Comparison of ENCODE assay signal across 22 cellular contexts in genomic region chr15:98604983-98605382, GRCh38.
"Had no signal": no experiment of that assay in that cellular context is flagged by ENCODE, and none has a peak within 500 bp of the region (broad histone marks: within the 10 kb centered on the region; RNA-seq: fewer than 3 reads in every experiment).

No MANE protein-coding gene starts in this region.

- H3K9me3 ChIP-seq: esophagus muscularis mucosa, gastrocnemius medialis, heart right ventricle, neutrophil, suprapubic skin, tibial artery, upper lobe of right lung, vagina had no signal

- H3K27ac ChIP-seq: epithelial cell of prostate, esophagus muscularis mucosa, gastrocnemius medialis, heart right ventricle, neutrophil, suprapubic skin, tibial artery, upper lobe of right lung, vagina had no signal

- ATAC-seq: gastrocnemius medialis; heart right ventricle; left lobe of liver; naive thymus-derived CD4-positive, alpha-beta T cell; right cardiac atrium; stimulated activated effector memory CD8-positive, alpha-beta T cell treated with anti-CD3 and anti-CD28 coated beads, Interleukin-12 subunit alpha, Interleukin-12 subunit beta, amount 100 ng/mL, for 72 hours; stimulated activated naive CD8-positive, alpha-beta T cell treated with anti-CD3 and anti-CD28 coated beads, Interleukin-15, Interleukin-2, amounts not matched to agents 100 U/mL and 50 U/mL, for 24 hours; upper lobe of right lung had no signal

- H3K36me3 ChIP-seq: esophagus muscularis mucosa, gastrocnemius medialis, heart right ventricle, neutrophil, suprapubic skin, tibial artery, upper lobe of right lung, vagina had no signal

- H3K4me3 ChIP-seq: esophagus muscularis mucosa, gastrocnemius medialis, heart right ventricle, suprapubic skin, tibial artery, upper lobe of right lung, vagina had no signal

- H3K27me3 ChIP-seq: tibial artery, upper lobe of right lung, vagina had no signal

- DNase-seq: cortex of kidney; effector memory CD4-positive, alpha-beta T cell; gastrocnemius medialis; heart right ventricle; hypothalamus; mammary epithelial cell; naive thymus-derived CD4-positive, alpha-beta T cell; nephron progenitor cell; right cardiac atrium; stimulated activated CD4-positive, alpha-beta T cell treated with anti-CD3 and anti-CD28 coated beads, Interleukin-4, amount 100 ng/mL, for 1 hour; stimulated activated CD8-positive, alpha-beta memory T cell treated with anti-CD3 and anti-CD28 coated beads, Interleukin-4, amount 100 ng/mL, for 48 hours; stimulated activated naive CD8-positive, alpha-beta T cell treated with anti-CD3 and anti-CD28 coated beads, Interleukin-15, Interleukin-2, amounts not matched to agents 100 U/mL and 50 U/mL, for 24 hours; tibial artery; upper lobe of right lung had no signal

- FAIRE-seq: islet of Langerhans had no signal

- H3K4me1 ChIP-seq: gastrocnemius medialis, suprapubic skin had no signal
